In genomic region chr13:27472941-27473340, GRCh38 we compare ENCODE assay signal across 24 cellular contexts.
"Had no signal": no experiment of that assay in that cellular context is flagged by ENCODE, and none has a peak within 500 bp of the region (broad histone marks: within the 10 kb centered on the region; RNA-seq: fewer than 3 reads in every experiment).

No MANE protein-coding gene starts in this region.

- DNase-seq: activated CD4-positive, alpha-beta T cell treated with anti-CD3 and anti-CD28 coated beads for 36 hours; activated CD4-positive, alpha-beta T cell treated with anti-CD3 and anti-CD28 coated beads, Interleukin-2, amount 50 U/mL, for 48 hours; activated effector memory CD4-positive, alpha-beta T cell treated with anti-CD3 and anti-CD28 coated beads, Interleukin-2, amount 50 U/mL, for 16 hours; activated T-cell treated with anti-CD3 and anti-CD28 coated beads, Interleukin-2, amount 50 U/mL, for 48 hours; amniotic stem cell; dorsolateral prefrontal cortex; endodermal cell; glutamatergic neuron; hippocampal formation; lower lobe of right lung; nucleus accumbens; posterior cingulate gyrus; sigmoid colon; stimulated activated CD4-positive, alpha-beta T cell treated with anti-CD3 and anti-CD28 coated beads, Interleukin-4, amount 100 ng/mL, for 24 hours; stimulated activated naive B cell treated with anti-CD40 and anti-IgM and Interleukin-4, amounts not matched to agents 10 μg/mL and 1 μg/mL and 100 μg/mL, for 72 hours; SW 1271; thyroid gland had no signal

- ATAC-seq: activated CD4-positive, alpha-beta T cell treated with anti-CD3 and anti-CD28 coated beads for 36 hours; activated naive CD4-positive, alpha-beta T cell treated with anti-CD3 and anti-CD28 coated beads, Interleukin-2, amount 50 U/mL, for 72 hours; lower lobe of right lung; stimulated activated naive B cell treated with anti-CD40 and anti-IgM and Interleukin-4, amounts not matched to agents 10 μg/mL and 1 μg/mL and 100 μg/mL, for 72 hours; WTC11 had no signal

- H3K27ac ChIP-seq: cardiac muscle cell, dorsolateral prefrontal cortex, epithelial cell of prostate, foreskin keratinocyte, lower lobe of right lung, sigmoid colon, thyroid gland had no signal

- H3K36me3 ChIP-seq: cardiac muscle cell, lower lobe of right lung, sigmoid colon, thyroid gland had no signal

- H3K4me1 Mint-ChIP-seq: nephron had no signal

- H3K4me1 ChIP-seq: foreskin keratinocyte, lower lobe of right lung, sigmoid colon, thyroid gland had no signal

- H3K27ac Mint-ChIP-seq: activated CD4-positive, alpha-beta T cell treated with anti-CD3 and anti-CD28 coated beads for 36 hours; activated naive CD4-positive, alpha-beta T cell treated with anti-CD3 and anti-CD28 coated beads, Interleukin-2, amount 50 U/mL, for 72 hours; endodermal cell; nephron; stimulated activated naive B cell treated with anti-CD40 and anti-IgM and Interleukin-4, amounts not matched to agents 10 μg/mL and 1 μg/mL and 100 μg/mL, for 72 hours; T-helper 2 cell treated with Interferon-gamma antibody and Interleukin-4, amounts not matched to agents 5 μg/mL and 100 μg/mL, for 36 hours; WTC11 had no signal

- H3K4me3 ChIP-seq: cardiac muscle cell, dorsolateral prefrontal cortex, lower lobe of right lung, sigmoid colon, thyroid gland had no signal

- H3K36me3 Mint-ChIP-seq: activated naive CD4-positive, alpha-beta T cell treated with anti-CD3 and anti-CD28 coated beads, Interleukin-2, amount 50 U/mL, for 72 hours; stimulated activated naive B cell treated with anti-CD40 and anti-IgM and Interleukin-4, amounts not matched to agents 10 μg/mL and 1 μg/mL and 100 μg/mL, for 72 hours had no signal

- H3K27me3 Mint-ChIP-seq: activated CD4-positive, alpha-beta T cell treated with anti-CD3 and anti-CD28 coated beads for 36 hours; stimulated activated naive B cell treated with anti-CD40 and anti-IgM and Interleukin-4, amounts not matched to agents 10 μg/mL and 1 μg/mL and 100 μg/mL, for 72 hours had no signal

- H3K27me3 ChIP-seq: cardiac muscle cell, sigmoid colon, thyroid gland had no signal

- H3K4me3 Mint-ChIP-seq: activated CD4-positive, alpha-beta T cell treated with anti-CD3 and anti-CD28 coated beads for 36 hours; endodermal cell; nephron; stimulated activated naive B cell treated with anti-CD40 and anti-IgM and Interleukin-4, amounts not matched to agents 10 μg/mL and 1 μg/mL and 100 μg/mL, for 72 hours; T-helper 2 cell treated with Interferon-gamma antibody and Interleukin-4, amounts not matched to agents 5 μg/mL and 100 μg/mL, for 36 hours; WTC11 had no signal

- H3K9me3 ChIP-seq: lower lobe of right lung, sigmoid colon, thyroid gland had no signal

- H3K9me3 Mint-ChIP-seq: activated naive CD4-positive, alpha-beta T cell treated with anti-CD3 and anti-CD28 coated beads, Interleukin-2, amount 50 U/mL, for 72 hours; nephron; stimulated activated naive B cell treated with anti-CD40 and anti-IgM and Interleukin-4, amounts not matched to agents 10 μg/mL and 1 μg/mL and 100 μg/mL, for 72 hours; T-helper 2 cell treated with Interferon-gamma antibody and Interleukin-4, amounts not matched to agents 5 μg/mL and 100 μg/mL, for 36 hours had no signal
